Comparison of ENCODE assay signal across 12 cellular contexts in the genomic region with DNA sequence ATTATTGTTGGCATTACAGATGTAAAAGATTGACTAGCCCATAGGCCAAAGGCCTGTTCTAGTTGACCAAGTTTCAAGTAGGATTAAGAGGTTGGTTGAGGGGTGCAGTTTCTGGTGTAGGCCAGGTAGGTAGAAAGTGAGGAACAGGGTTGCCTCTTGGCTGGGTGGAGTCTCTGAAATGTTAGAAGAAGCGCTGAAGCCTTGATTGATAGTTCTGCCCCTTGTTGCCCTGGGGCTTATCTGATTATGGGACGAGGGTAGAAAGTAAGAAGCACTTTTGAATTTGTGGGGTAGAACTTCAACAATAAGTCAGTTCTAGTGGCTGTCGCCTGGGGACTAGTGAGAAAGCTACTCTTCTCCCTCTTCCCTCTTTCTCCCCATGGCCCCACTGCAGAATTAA. TPM values are rescaled to one million over a fixed set of nuclear protein-coding genes. Genes with fewer than 3 reads are reported as not detected.
A peak's percentile ranks its signal among the peaks of the same experiment; 100 is the strongest.
DNase-seq lines count a peak whose midpoint lies in the region; ATAC-seq and TF ChIP-seq lines count a peak whose summit lies in the region.
"Had no signal": no experiment of that assay in that cellular context is flagged by ENCODE, and none has a peak within 500 bp of the region (broad histone marks: within the 10 kb centered on the region; RNA-seq: fewer than 3 reads in every experiment).

No MANE protein-coding gene starts in this region.

- peak overlapping the region in 7 of 11 experiments; percentile 12 to 79 (median 72); a peak in 12 of 22 replicates for H3K9ac ChIP-seq in BLaER1 treated with 17β-estradiol and CSF1 and Interleukin-3, amounts not matched to agents 10 nM and 100 nM

- ATAC-seq in CD8-positive, alpha-beta T cell = no peak
- ATAC-seq in natural killer cell treated with Interleukin-12 subunit alpha and Interleukin-12 subunit beta and Interleukin-15 and Interleukin-18, amount 100 ng/mL, for 72 hours = no peak
- ATAC-seq: Panc1, sciatic nerve had no signal

- H3K27me3 ChIP-seq in BLaER1 treated with 17β-estradiol and CSF1 and Interleukin-3, amounts not matched to agents 10 nM and 100 nM = peaks cover 0 to 6% (median 3%) of the 10 kb centered on the region in 11 experiments; a peak in 16 of 22 replicates
- H3K27me3 ChIP-seq in CD8-positive, alpha-beta T cell (ENCODE audit: insufficient read depth, low read length) = no peaks in the 10 kb centered on the region
- H3K27me3 ChIP-seq: dorsolateral prefrontal cortex had no signal

- CTCF ChIA-PET in CD8-positive, alpha-beta T cell (lab: Charles Lee) = no interaction called here

- peak overlapping the region; percentile 73 for H3K27ac Mint-ChIP-seq in CD8-positive, alpha-beta T cell
- peak overlapping the region; percentile 40 to 70 for H3K27ac Mint-ChIP-seq in natural killer cell treated with Interleukin-12 subunit alpha and Interleukin-12 subunit beta and Interleukin-15 and Interleukin-18, amount 100 ng/mL, for 72 hours

- no peaks in the 10 kb centered on the region for H3K9me3 Mint-ChIP-seq in CD8-positive, alpha-beta T cell
- H3K9me3 Mint-ChIP-seq in natural killer cell treated with Interleukin-12 subunit alpha and Interleukin-12 subunit beta and Interleukin-15 and Interleukin-18, amount 100 ng/mL, for 72 hours = no peaks in the 10 kb centered on the region
- H3K9me3 Mint-ChIP-seq: activated T-cell treated with anti-CD3 and anti-CD28 coated beads, Interleukin-2, amount 50 U/mL, for 4 hours had no signal

- no peak for TF ChIP-seq CTCF in CD8-positive, alpha-beta T cell (IDR thresholded peaks at IDR 0.05)

- POLR2A ChIA-PET in CD8-positive, alpha-beta T cell (lab: Charles Lee) = no interaction called here

- peak overlapping the region in 10 of 11 experiments; percentile 39 to 96 (median 74); a peak in 19 of 22 replicates for H3K27ac ChIP-seq in BLaER1 treated with 17β-estradiol and CSF1 and Interleukin-3, amounts not matched to agents 10 nM and 100 nM
- no peak overlapping the region for H3K27ac ChIP-seq in CD8-positive, alpha-beta T cell (ENCODE audit: low read depth, low read length)
- peak overlapping the region; percentile 3 for H3K27ac ChIP-seq in angular gyrus (ENCODE audit: low read depth, low read length)

- H3K9me3 ChIP-seq in BLaER1 treated with 17β-estradiol and CSF1 and Interleukin-3, amounts not matched to agents 10 nM and 100 nM (replicated peaks in 1 of 11) = peaks cover 0 to 1% (median 0%) of the 10 kb centered on the region in 11 experiments; a peak in 1 of 22 replicates
- no peaks in the 10 kb centered on the region for H3K9me3 ChIP-seq in CD8-positive, alpha-beta T cell (ENCODE audit: low read length)

- peaks cover 33% of the 10 kb centered on the region for H3K4me1 Mint-ChIP-seq in CD8-positive, alpha-beta T cell (ENCODE audit: low read depth)
- peaks cover 50 to 53% of the 10 kb centered on the region in 2 donors for H3K4me1 Mint-ChIP-seq in natural killer cell treated with Interleukin-12 subunit alpha and Interleukin-12 subunit beta and Interleukin-15 and Interleukin-18, amount 100 ng/mL, for 72 hours (ENCODE audit: low read depth in 2 of 2)

- no peaks in the 10 kb centered on the region for H3K27me3 Mint-ChIP-seq in CD8-positive, alpha-beta T cell (ENCODE audit: low read depth)
- no peaks in the 10 kb centered on the region for H3K27me3 Mint-ChIP-seq in natural killer cell treated with Interleukin-12 subunit alpha and Interleukin-12 subunit beta and Interleukin-15 and Interleukin-18, amount 100 ng/mL, for 72 hours

- no peak overlapping the region for H3K4me3 Mint-ChIP-seq in CD8-positive, alpha-beta T cell
- H3K4me3 Mint-ChIP-seq in natural killer cell treated with Interleukin-12 subunit alpha and Interleukin-12 subunit beta and Interleukin-15 and Interleukin-18, amount 100 ng/mL, for 72 hours = no peak overlapping the region

- no peaks in the 10 kb centered on the region for H4K20me1 ChIP-seq in BLaER1 treated with 17β-estradiol and CSF1 and Interleukin-3, amounts not matched to agents 10 nM and 100 nM

- peaks cover 15 to 65% (median 45%) of the 10 kb centered on the region in 10 experiments for H3K4me1 ChIP-seq in BLaER1 treated with 17β-estradiol and CSF1 and Interleukin-3, amounts not matched to agents 10 nM and 100 nM
- peaks cover 45% of the 10 kb centered on the region for H3K4me1 ChIP-seq in CD8-positive, alpha-beta T cell (ENCODE audit: insufficient read depth, low read length)

- H3K36me3 ChIP-seq in BLaER1 treated with 17β-estradiol and CSF1 and Interleukin-3, amounts not matched to agents 10 nM and 100 nM = peaks cover 0 to 22% (median 0%) of the 10 kb centered on the region in 11 experiments; a peak in 6 of 22 replicates
- H3K36me3 ChIP-seq in CD8-positive, alpha-beta T cell (ENCODE audit: insufficient read depth, low read length) = no peaks in the 10 kb centered on the region

- peak overlapping the region in 3 of 10 experiments; percentile 37 to 54 (median 52); a peak in 3 of 20 replicates for H3K4me3 ChIP-seq in BLaER1 treated with 17β-estradiol and CSF1 and Interleukin-3, amounts not matched to agents 10 nM and 100 nM
- H3K4me3 ChIP-seq in CD8-positive, alpha-beta T cell (ENCODE audit: low read depth, low read length) = no peak overlapping the region
- H3K4me3 ChIP-seq: dorsolateral prefrontal cortex had no signal

- intact Hi-C loops in CD8-positive, alpha-beta T cell (cut with DNase I, micrococcal nuclease) = no loop called here

- DNase-seq in CD8-positive, alpha-beta T cell = no peak
- no peak for DNase-seq in natural killer cell treated with Interleukin-12 subunit alpha and Interleukin-12 subunit beta and Interleukin-15 and Interleukin-18, amount 100 ng/mL, for 72 hours (ENCODE audit: low spot score)
- no peak for DNase-seq in iPS-NIHi7 (ENCODE audit: extremely low spot score)
- no peak for DNase-seq in NCI-H748 treated with DMSO at 0.1 percent for 48 hours (lab: John Stamatoyannopoulos, UW)
- no peak for DNase-seq in NK-92 (lab: John Stamatoyannopoulos, UW; ENCODE audit: unreplicated experiment)
- DNase-seq: activated T-cell treated with anti-CD3 and anti-CD28 coated beads, Interleukin-2, amount 50 U/mL, for 4 hours; dorsolateral prefrontal cortex; SW 1271 had no signal

- no peaks in the 10 kb centered on the region for H3K36me3 Mint-ChIP-seq in CD8-positive, alpha-beta T cell
- H3K36me3 Mint-ChIP-seq in natural killer cell treated with Interleukin-12 subunit alpha and Interleukin-12 subunit beta and Interleukin-15 and Interleukin-18, amount 100 ng/mL, for 72 hours = no peaks in the 10 kb centered on the region

- H3K4me2 ChIP-seq in BLaER1 treated with 17β-estradiol and CSF1 and Interleukin-3, amounts not matched to agents 10 nM and 100 nM = peak overlapping the region; percentile 79 to 97 (median 91)

RNA-seq across cellular contexts. Expression of a gene that starts 6.2 kb away (rescaled TPM):
- total RNA-seq in CD8-positive, alpha-beta T cell = not detected
- total RNA-seq in natural killer cell treated with Interleukin-12 subunit alpha and Interleukin-12 subunit beta and Interleukin-15 and Interleukin-18, amount 100 ng/mL, for 72 hours = 1 to 10 TPM in 1 of 2 donors, under 1 TPM in 1; 0.73 to 1.1 TPM

RNA-seq across cellular contexts. Expression of a gene that starts 6.7 kb away (rescaled TPM):
- 1 to 10 TPM; 1.8 to 1.9 TPM for total RNA-seq in CD8-positive, alpha-beta T cell
- 10 to 100 TPM; 11.7 to 19.1 TPM for total RNA-seq in natural killer cell treated with Interleukin-12 subunit alpha and Interleukin-12 subunit beta and Interleukin-15 and Interleukin-18, amount 100 ng/mL, for 72 hours

RNA-seq across cellular contexts. Expression of a gene that starts 14.8 kb away (rescaled TPM):
- 1 to 10 TPM; 1.2 to 1.3 TPM for total RNA-seq in CD8-positive, alpha-beta T cell
- 1 to 10 TPM; 1.2 to 1.7 TPM for total RNA-seq in natural killer cell treated with Interleukin-12 subunit alpha and Interleukin-12 subunit beta and Interleukin-15 and Interleukin-18, amount 100 ng/mL, for 72 hours

RNA-seq across cellular contexts. Expression of a gene that starts 16.7 kb away (rescaled TPM):
- 100 to 1,000 TPM in 1 of 2 experiments, 10 to 100 TPM in 1; 96.3 to 101 TPM for total RNA-seq in CD8-positive, alpha-beta T cell
- total RNA-seq in natural killer cell treated with Interleukin-12 subunit alpha and Interleukin-12 subunit beta and Interleukin-15 and Interleukin-18, amount 100 ng/mL, for 72 hours = 100 to 1,000 TPM; 206 to 224 TPM

RNA-seq across cellular contexts. Expression of a gene that starts 33.2 kb away (rescaled TPM):
- total RNA-seq in CD8-positive, alpha-beta T cell = not detected
- not detected for total RNA-seq in natural killer cell treated with Interleukin-12 subunit alpha and Interleukin-12 subunit beta and Interleukin-15 and Interleukin-18, amount 100 ng/mL, for 72 hours
- total RNA-seq: activated T-cell treated with anti-CD3 and anti-CD28 coated beads, Interleukin-2, amount 50 U/mL, for 4 hours; sciatic nerve had no signal

Comparison
In these comparisons a context has a peak if more than half of its experiments do, and no peak if none do; other contexts are left out.
1. RNA of a gene that starts 6.7 kb away (total RNA-seq): 11.7 to 19.1 TPM in natural killer cell treated with Interleukin-12 subunit alpha and Interleukin-12 subunit beta and Interleukin-15 and Interleukin-18, amount 100 ng/mL, for 72 hours; 1.8 to 1.9 TPM in CD8-positive, alpha-beta T cell; every median in the first group is over 4 times any median in the second.